In the genomic region with DNA sequence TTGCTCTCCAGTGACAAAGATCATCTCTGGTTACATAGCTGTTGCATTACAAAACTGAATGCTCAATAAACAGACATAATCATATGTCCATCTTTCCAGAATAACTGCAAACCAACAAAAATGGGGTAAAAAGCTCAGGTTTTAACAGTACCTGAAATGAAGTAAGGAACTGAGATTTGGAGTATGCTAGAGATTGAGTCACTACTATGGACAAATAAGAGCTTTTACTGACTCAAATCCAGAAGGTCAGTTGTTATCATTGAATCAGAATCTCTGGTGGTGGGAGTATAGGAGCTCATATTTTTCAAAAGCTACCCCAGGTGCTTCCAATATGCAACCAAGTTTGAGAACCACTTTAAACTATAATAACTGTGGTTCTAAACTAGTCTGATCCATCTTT, we compare ENCODE assay signal across 1 cellular context.
TF ChIP-seq lines count a peak whose summit lies in the region.

No MANE protein-coding gene starts in this region.

TF ChIP-seq in K562, 482 proteins besides CTCF, POLR2A, EP300 and RAD21:
- TF ChIP-seq RBM34 (IDR thresholded peaks at IDR 0.05; ENCODE audit: borderline replicate concordance, insufficient read depth, low read length) (no peak), KDM1A (IDR thresholded peaks at IDR 0.05) (peak; percentile 65 to 66; a peak in 3 of 4 replicates), RCOR1 (IDR thresholded peaks at IDR 0.05; ENCODE audit: borderline replicate concordance in 1 of 2, low read depth in 2 of 2, low read length in 2 of 2) (no peak)
